Comparison of ENCODE assay signal across 35 cellular contexts in genomic region chr1:118944133-118944532, GRCh38. TPM values are rescaled to one million over a fixed set of nuclear protein-coding genes. Genes with fewer than 3 reads are reported as not detected.
DNase-seq lines count a peak whose midpoint lies in the region; ATAC-seq and TF ChIP-seq lines count a peak whose summit lies in the region.
"Had no signal": no experiment of that assay in that cellular context is flagged by ENCODE, and none has a peak within 500 bp of the region (broad histone marks: within the 10 kb centered on the region; RNA-seq: fewer than 3 reads in every experiment).

No MANE protein-coding gene starts in this region.

- H3K4me1 Mint-ChIP-seq in activated CD4-positive, alpha-beta T cell treated with anti-CD3 and anti-CD28 coated beads for 36 hours, result no peaks in the 10 kb centered on the region
- H3K4me1 Mint-ChIP-seq: activated naive CD4-positive, alpha-beta T cell treated with anti-CD3 and anti-CD28 coated beads, Interleukin-2, amount 10 ng/mL, durations not matched to agents 7 days and 5 days; activated T-helper 17 cell treated with anti-CD3 and anti-CD28 coated beads, Interleukin-2, amount 50 U/mL, for 72 hours; mesothelial cell of epicardium; naive thymus-derived CD4-positive, alpha-beta T cell; stimulated activated memory B cell treated with anti-CD40 and anti-IgM and Interleukin-4, amounts not matched to agents 10 μg/mL and 1 μg/mL and 100 μg/mL, for 72 hours had no signal

- POLR2A ChIA-PET in activated CD4-positive, alpha-beta T cell treated with anti-CD3 and anti-CD28 coated beads for 36 hours (lab: Charles Lee), result no interaction called here

- H3K36me3 ChIP-seq in ACC112 (ENCODE audit: insufficient read depth, low read length) (no peaks in the 10 kb centered on the region), osteoblast (ENCODE audit: insufficient read depth, low read length) (peaks cover 8% of the 10 kb centered on the region)
- H3K36me3 ChIP-seq: adrenal gland, BE2C, colonic mucosa, heart left ventricle, neutrophil, sigmoid colon, WERI-Rb-1 had no signal

- peak overlapping the region; percentile 32 for H3K27ac ChIP-seq in ACC112 (ENCODE audit: low read depth, low read length)
- H3K27ac ChIP-seq in osteoblast (ENCODE audit: low read depth, low read length), result peak overlapping the region; percentile 34
- H3K27ac ChIP-seq: adrenal gland, colonic mucosa, epithelial cell of prostate, heart left ventricle, neutrophil, sigmoid colon, SJCRH30, WERI-Rb-1 had no signal

- H2AFZ ChIP-seq in ACC112 (ENCODE audit: low read length, unreplicated experiment), result no peak overlapping the region
- no peak overlapping the region for H2AFZ ChIP-seq in osteoblast (ENCODE audit: low read length)

- no peaks in the 10 kb centered on the region for H3K36me3 Mint-ChIP-seq in activated CD4-positive, alpha-beta T cell treated with anti-CD3 and anti-CD28 coated beads for 36 hours (ENCODE audit: low read depth)
- H3K36me3 Mint-ChIP-seq: activated naive CD4-positive, alpha-beta T cell treated with anti-CD3 and anti-CD28 coated beads, Interleukin-2, amount 10 ng/mL, durations not matched to agents 7 days and 5 days; mesothelial cell of epicardium; naive thymus-derived CD4-positive, alpha-beta T cell; stimulated activated memory B cell treated with anti-CD40 and anti-IgM and Interleukin-4, amounts not matched to agents 10 μg/mL and 1 μg/mL and 100 μg/mL, for 72 hours; type B pancreatic cell had no signal

- peaks cover 47% of the 10 kb centered on the region for H3K4me1 ChIP-seq in ACC112 (ENCODE audit: control insufficient read depth, insufficient read depth, low read length, unreplicated experiment)
- H3K4me1 ChIP-seq in osteoblast (ENCODE audit: insufficient read depth, low read length), result peaks cover 49% of the 10 kb centered on the region
- H3K4me1 ChIP-seq: adrenal gland, BE2C, colonic mucosa, sigmoid colon had no signal

- intact Hi-C loops in activated CD4-positive, alpha-beta T cell treated with anti-CD3 and anti-CD28 coated beads for 36 hours (cut with DNase I, micrococcal nuclease), result no loop called here

- no peak overlapping the region for H3K4me3 Mint-ChIP-seq in activated CD4-positive, alpha-beta T cell treated with anti-CD3 and anti-CD28 coated beads for 36 hours
- H3K4me3 Mint-ChIP-seq: activated naive CD4-positive, alpha-beta T cell treated with anti-CD3 and anti-CD28 coated beads, Interleukin-2, amount 10 ng/mL, durations not matched to agents 7 days and 5 days; activated T-helper 17 cell treated with anti-CD3 and anti-CD28 coated beads, Interleukin-2, amount 50 U/mL, for 72 hours; mesothelial cell of epicardium; naive thymus-derived CD4-positive, alpha-beta T cell; stimulated activated memory B cell treated with anti-CD40 and anti-IgM and Interleukin-4, amounts not matched to agents 10 μg/mL and 1 μg/mL and 100 μg/mL, for 72 hours; type B pancreatic cell had no signal

- H3K9me3 Mint-ChIP-seq in activated CD4-positive, alpha-beta T cell treated with anti-CD3 and anti-CD28 coated beads for 36 hours (ENCODE audit: low read depth), result peaks cover 2% of the 10 kb centered on the region
- H3K9me3 Mint-ChIP-seq: activated naive CD4-positive, alpha-beta T cell treated with anti-CD3 and anti-CD28 coated beads, Interleukin-2, amount 10 ng/mL, durations not matched to agents 7 days and 5 days; mesothelial cell of epicardium; type B pancreatic cell had no signal

- DNase-seq in HCEC 1CT (peak; percentile 41), astrocyte of the spinal cord (ENCODE audit: low read depth, low spot score) (peak; percentile 17), osteoblast (ENCODE audit: insufficient read length, low spot score, missing footprints) (no peak), T1000 (lab: John Stamatoyannopoulos, UW) (no peak)
- no peak for DNase-seq in activated CD4-positive, alpha-beta T cell treated with anti-CD3 and anti-CD28 coated beads for 36 hours
- DNase-seq: activated CD4-positive, alpha-beta T cell treated with anti-CD3 and anti-CD28 coated beads for 48 hours; activated naive CD4-positive, alpha-beta T cell treated with anti-CD3 and anti-CD28 coated beads, Interleukin-2, amount 10 ng/mL, durations not matched to agents 7 days and 5 days; adrenal gland; BE2C; colonic mucosa; DMS 273 treated with DMSO at 0.1 percent for 48 hours; effector CD8-positive, alpha-beta T cell; heart left ventricle; naive thymus-derived CD4-positive, alpha-beta T cell; NCI-H1105; NCI-H187; NCI-H2171; RPMI8226; sigmoid colon; SJCRH30; stimulated activated CD4-positive, alpha-beta T cell treated with anti-CD3 and anti-CD28 coated beads, Interleukin-15, amount 100 ng/mL, for 24 hours; substantia nigra; T-helper 9 cell; WERI-Rb-1 had no signal

- CTCF ChIA-PET in activated CD4-positive, alpha-beta T cell treated with anti-CD3 and anti-CD28 coated beads for 36 hours (lab: Charles Lee), result no interaction called here

- ATAC-seq in activated CD4-positive, alpha-beta T cell treated with anti-CD3 and anti-CD28 coated beads for 36 hours, result no peak
- ATAC-seq in HG02678 (IDR thresholded peaks at IDR 0.05; ENCODE audit: unreplicated experiment) (no peak), GM19328 (IDR thresholded peaks at IDR 0.05; ENCODE audit: unreplicated experiment) (no peak)
- ATAC-seq: activated T-helper 17 cell treated with anti-CD3 and anti-CD28 coated beads, Interleukin-2, amount 50 U/mL, for 72 hours; heart left ventricle; naive thymus-derived CD4-positive, alpha-beta T cell; stimulated activated memory B cell treated with anti-CD40 and anti-IgM and Interleukin-4, amounts not matched to agents 10 μg/mL and 1 μg/mL and 100 μg/mL, for 72 hours had no signal

- no peak overlapping the region for H3K4me3 ChIP-seq in ACC112 (ENCODE audit: low read depth, low read length)
- H3K4me3 ChIP-seq in astrocyte of the spinal cord (ENCODE audit: low read depth, low read length), result no peak overlapping the region
- no peak overlapping the region for H3K4me3 ChIP-seq in osteoblast (ENCODE audit: insufficient read depth, low read length)
- H3K4me3 ChIP-seq: adrenal gland, colonic mucosa, heart left ventricle, sigmoid colon, SJCRH30 had no signal

- peaks cover 79% of the 10 kb centered on the region for H4K20me1 ChIP-seq in osteoblast (ENCODE audit: insufficient read depth, low read length)

- peaks cover 2% of the 10 kb centered on the region for H3K27me3 Mint-ChIP-seq in activated CD4-positive, alpha-beta T cell treated with anti-CD3 and anti-CD28 coated beads for 36 hours
- H3K27me3 Mint-ChIP-seq: activated naive CD4-positive, alpha-beta T cell treated with anti-CD3 and anti-CD28 coated beads, Interleukin-2, amount 10 ng/mL, durations not matched to agents 7 days and 5 days had no signal

- H3K79me2 ChIP-seq in ACC112 (ENCODE audit: control insufficient read depth, insufficient read depth, low read length, unreplicated experiment) (peaks cover 36% of the 10 kb centered on the region), osteoblast (ENCODE audit: insufficient read depth, low read length) (peaks cover 76% of the 10 kb centered on the region)

- no peak for TF ChIP-seq CTCF in astrocyte of the spinal cord (IDR thresholded peaks at IDR 0.05; ENCODE audit: low read depth, low read length)
- TF ChIP-seq CTCF in osteoblast (IDR thresholded peaks at IDR 0.05; ENCODE audit: extremely low read depth, low read depth, low read length), result no peak

- H3K4me2 ChIP-seq in osteoblast (ENCODE audit: insufficient read depth, low read length), result peak overlapping the region; percentile 2

- H3K27me3 ChIP-seq in ACC112 (ENCODE audit: insufficient read depth, low read length), result no peaks in the 10 kb centered on the region
- H3K27me3 ChIP-seq in osteoblast (ENCODE audit: insufficient read depth, low read length), result no peaks in the 10 kb centered on the region
- H3K27me3 ChIP-seq: adrenal gland, BE2C, colonic mucosa, heart left ventricle, neutrophil, sigmoid colon, SJCRH30 had no signal

- in situ Hi-C loops in astrocyte of the spinal cord (cut with HindIII; ENCODE audit: low sequenced_read_pairs), result no loop called here

- H3K9me3 ChIP-seq in osteoblast (ENCODE audit: low read depth, low read length), result no peaks in the 10 kb centered on the region
- H3K9me3 ChIP-seq: adrenal gland, BE2C, colonic mucosa, heart left ventricle, neutrophil, sigmoid colon, SJCRH30 had no signal

- H3K27ac Mint-ChIP-seq in activated CD4-positive, alpha-beta T cell treated with anti-CD3 and anti-CD28 coated beads for 36 hours, result no peak overlapping the region
- H3K27ac Mint-ChIP-seq: activated naive CD4-positive, alpha-beta T cell treated with anti-CD3 and anti-CD28 coated beads, Interleukin-2, amount 10 ng/mL, durations not matched to agents 7 days and 5 days; activated T-helper 17 cell treated with anti-CD3 and anti-CD28 coated beads, Interleukin-2, amount 50 U/mL, for 72 hours; mesothelial cell of epicardium; naive thymus-derived CD4-positive, alpha-beta T cell; stimulated activated memory B cell treated with anti-CD40 and anti-IgM and Interleukin-4, amounts not matched to agents 10 μg/mL and 1 μg/mL and 100 μg/mL, for 72 hours; type B pancreatic cell had no signal

RNA-seq across cellular contexts. Expression of gene TBX15, which starts 44.0 kb away (rescaled TPM):
- total RNA-seq in osteoblast, result 38.0 and 44.5 TPM in 2 replicates
- total RNA-seq in activated CD4-positive, alpha-beta T cell treated with anti-CD3 and anti-CD28 coated beads for 36 hours, result not detected
- total RNA-seq: activated T-helper 17 cell treated with anti-CD3 and anti-CD28 coated beads, Interleukin-2, amount 50 U/mL, for 72 hours; bronchial epithelial cell; mesothelial cell of epicardium; naive thymus-derived CD4-positive, alpha-beta T cell; NCI-H460 had no signal

Comparison
In these comparisons a context has a peak if more than half of its experiments do, and no peak if none do; other contexts are left out.
1. DNase-seq: peak in HCEC 1CT (single experiment) and astrocyte of the spinal cord (single experiment); none in osteoblast (single experiment), T1000 (single experiment) and activated CD4-positive, alpha-beta T cell treated with anti-CD3 and anti-CD28 coated beads for 36 hours (single experiment).
2. RNA of gene TBX15, which starts 44.0 kb away (total RNA-seq): 38.0 to 44.5 TPM in osteoblast; not detected in activated CD4-positive, alpha-beta T cell treated with anti-CD3 and anti-CD28 coated beads for 36 hours; every median in the first group is over 10 times any median in the second.